9 cellular contexts compared by ENCODE assay signal in genomic region chr3:119937229-119937628, GRCh38.
A peak's percentile ranks its signal among the peaks of the same experiment; 100 is the strongest.
DNase-seq lines count a peak whose midpoint lies in the region; ATAC-seq and TF ChIP-seq lines count a peak whose summit lies in the region.
"Had no signal": no experiment of that assay in that cellular context is flagged by ENCODE, and none has a peak within 500 bp of the region (broad histone marks: within the 10 kb centered on the region; RNA-seq: fewer than 3 reads in every experiment).

No MANE protein-coding gene starts in this region.

- in situ Hi-C loops in G401 (cut with HindIII; ENCODE audit: low sequenced_read_pairs): no loop called here

- DNase-seq in NCI-H69 (lab: John Stamatoyannopoulos, UW): peak; percentile 0
- DNase-seq in glomerular visceral epithelial cell (ENCODE audit: extremely low spot score): peak; percentile 15
- DNase-seq in vagina (ENCODE audit: extremely low spot score in 2 of 2): no peak
- no peak for DNase-seq in HuH-7 (ENCODE audit: low spot score)
- no peak for DNase-seq in G401 (ENCODE audit: low spot score)
- no peak for DNase-seq in D341Med (ENCODE audit: low spot score)

- no peak overlapping the region for H3K4me3 ChIP-seq in vagina

- no peaks in the 10 kb centered on the region for H3K9me3 ChIP-seq in vagina

- H3K27me3 ChIP-seq in vagina: no peaks in the 10 kb centered on the region

- H3K36me3 ChIP-seq in vagina: no peaks in the 10 kb centered on the region

- no peak overlapping the region for H3K27ac ChIP-seq in vagina

- ATAC-seq in GM18499 (IDR thresholded peaks at IDR 0.05; ENCODE audit: insufficient read depth, unreplicated experiment): peak; percentile 88
- peak; percentile 100 for ATAC-seq in GM21786 (IDR thresholded peaks at IDR 0.05; ENCODE audit: unreplicated experiment)
- ATAC-seq: HCT116 had no signal

- TF ChIP-seq CTCF in vagina (IDR thresholded peaks at IDR 0.05): no peak

- intact Hi-C loops in vagina (cut with DNase I): no loop called here

- TF ChIP-seq POLR2A in vagina (IDR thresholded peaks at IDR 0.05): no peak

- no peaks in the 10 kb centered on the region for H3K4me1 ChIP-seq in vagina

Comparison
In these comparisons a context has a peak if more than half of its experiments do, and no peak if none do; other contexts are left out.
1. DNase-seq: peak in NCI-H69 (single experiment) and glomerular visceral epithelial cell (single experiment); none in vagina (0 of 2), HuH-7 (single experiment), G401 (single experiment) and D341Med (single experiment).